1 cellular context compared by ENCODE assay signal in genomic region chr6:49522710-49523593, GRCh38.
TF ChIP-seq lines count a peak whose summit lies in the region.

No MANE protein-coding gene starts in this region.

TF ChIP-seq in HepG2, 621 proteins besides CTCF, POLR2A, EP300 and RAD21 (continued from another document and continues in another):
- TF ChIP-seq CSRNP1 (CRISPR knock-in tag; IDR thresholded peaks at IDR 0.05) (no peak), ZBTB4 (CRISPR knock-in tag; IDR thresholded peaks at IDR 0.05; ENCODE audit: borderline replicate concordance) (no peak), SPEN (CRISPR knock-in tag; IDR thresholded peaks at IDR 0.05; ENCODE audit: low read depth) (no peak), CHD4 (IDR thresholded peaks at IDR 0.05; ENCODE audit: borderline replicate concordance, low read length) (peak; percentile 95; the same call in 1 of the 2 replicates), ZBTB2 (CRISPR knock-in tag; IDR thresholded peaks at IDR 0.05; ENCODE audit: low read depth) (no peak), BORCS8-MEF2B (CRISPR knock-in tag; IDR thresholded peaks at IDR 0.05) (0 out of 2 replicates have a peak, but pooled peaks have one; percentile 39), HOXA5 (CRISPR knock-in tag; IDR thresholded peaks at IDR 0.05) (peak; percentile 99), ZNF609 (CRISPR knock-in tag; IDR thresholded peaks at IDR 0.05; ENCODE audit: borderline replicate concordance) (peak; percentile 99), GTF2F1 (IDR thresholded peaks at IDR 0.05; ENCODE audit: low read length) (no peak), ZNF775 (CRISPR knock-in tag; IDR thresholded peaks at IDR 0.05; ENCODE audit: borderline replicate concordance) (no peak), ESRRA (CRISPR knock-in tag; IDR thresholded peaks at IDR 0.05; ENCODE audit: low read depth) (no peak), HDAC1 (CRISPR knock-in tag; IDR thresholded peaks at IDR 0.05) (peak; percentile 88), NR2F2 (IDR thresholded peaks at IDR 0.05; ENCODE audit: borderline replicate concordance, low read depth) (peak; percentile 90), ZNF841 (CRISPR knock-in tag; IDR thresholded peaks at IDR 0.05; ENCODE audit: borderline replicate concordance) (no peak), AKAP8 (CRISPR knock-in tag; IDR thresholded peaks at IDR 0.05) (no peak), ZNF451 (CRISPR knock-in tag; IDR thresholded peaks at IDR 0.05) (no peak; the same call in 1 of the 2 replicates), ZNF3 (CRISPR knock-in tag; IDR thresholded peaks at IDR 0.05) (peak; percentile 65; the same call in 1 of the 2 replicates), DRAP1 (CRISPR knock-in tag; IDR thresholded peaks at IDR 0.05) (peak; percentile 65), TFE3 (CRISPR knock-in tag; IDR thresholded peaks at IDR 0.05) (peak; percentile 55; the same call in 1 of the 2 replicates), SMAD1 (CRISPR knock-in tag; IDR thresholded peaks at IDR 0.05; ENCODE audit: borderline replicate concordance, low read depth) (no peak), ZNF704 (CRISPR knock-in tag; IDR thresholded peaks at IDR 0.05; ENCODE audit: borderline replicate concordance) (no peak), RARG (CRISPR knock-in tag; IDR thresholded peaks at IDR 0.05; ENCODE audit: low read depth) (no peak), DMTF1 (CRISPR knock-in tag; IDR thresholded peaks at IDR 0.05) (no peak), PBX3 (CRISPR knock-in tag; IDR thresholded peaks at IDR 0.05; ENCODE audit: borderline replicate concordance) (no peak), FOXO4 (CRISPR knock-in tag; conservative IDR thresholded peaks at IDR 0.05) (no peak), MLLT10 (CRISPR knock-in tag; IDR thresholded peaks at IDR 0.05) (no peak), IRX3 (CRISPR knock-in tag; IDR thresholded peaks at IDR 0.05; ENCODE audit: borderline replicate concordance, low read depth) (no peak), ZFY (CRISPR knock-in tag; IDR thresholded peaks at IDR 0.05) (no peak), ZNF512B (CRISPR knock-in tag; IDR thresholded peaks at IDR 0.05; ENCODE audit: borderline replicate concordance) (no peak)
